8 cellular contexts compared by ENCODE assay signal in the genomic region with DNA sequence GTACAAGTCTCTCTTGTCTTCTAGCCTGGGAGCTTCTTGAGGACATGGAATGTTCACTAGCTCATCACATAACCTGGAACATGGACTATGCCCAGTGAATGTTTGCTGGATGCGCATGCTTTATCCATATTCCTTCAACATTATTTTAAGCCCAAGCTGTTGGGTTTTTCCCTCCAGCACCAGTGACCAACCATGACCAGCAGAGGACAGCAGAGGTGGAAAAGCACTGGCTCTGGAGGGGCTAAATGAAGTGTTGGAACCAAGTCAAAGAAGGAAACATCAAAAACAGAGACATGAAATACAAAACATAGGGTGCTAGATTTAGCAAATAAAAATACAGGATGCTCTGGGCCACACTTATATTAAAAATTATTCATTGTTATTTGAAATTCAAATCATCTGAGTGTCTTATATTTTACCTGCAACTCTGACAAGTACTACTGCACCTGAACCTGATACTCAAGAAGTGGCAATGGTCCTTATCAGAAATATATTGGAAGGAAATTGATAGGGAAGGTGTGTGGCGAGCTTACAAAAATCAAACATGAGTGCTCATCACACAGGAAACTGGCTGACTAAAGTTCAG. TPM values are rescaled to one million over a fixed set of nuclear protein-coding genes. Genes with fewer than 3 reads are reported as not detected.
A peak's percentile ranks its signal among the peaks of the same experiment; 100 is the strongest.
DNase-seq lines count a peak whose midpoint lies in the region; ATAC-seq, FAIRE-seq and TF ChIP-seq lines count a peak whose summit lies in the region.

No MANE protein-coding gene starts in this region.

- no peaks in the 10 kb centered on the region for H3K27me3 ChIP-seq in uterus

- no peaks in the 10 kb centered on the region for H3K9me3 ChIP-seq in kidney (ENCODE audit: control insufficient read depth in 1 of 2, low read length in 2 of 2)
- no peaks in the 10 kb centered on the region for H3K9me3 ChIP-seq in uterus

- no peak for TF ChIP-seq POLR2A in NB4 (IDR thresholded peaks at IDR 0.05; ENCODE audit: extremely low read depth, insufficient read length)
- no peak for TF ChIP-seq POLR2A in uterus (IDR thresholded peaks at IDR 0.05)

- H3K36me3 ChIP-seq in kidney (ENCODE audit: control insufficient read depth in 1 of 2, insufficient read depth in 2 of 2, low read length in 2 of 2) (no peaks in the 10 kb centered on the region), uterus (no peaks in the 10 kb centered on the region)

- ATAC-seq in HG03342 (IDR thresholded peaks at IDR 0.05; ENCODE audit: unreplicated experiment): no peak

- TF ChIP-seq CTCF in NB4 (IDR thresholded peaks at IDR 0.05; ENCODE audit: low read depth, low read length) (peak; percentile 74), kidney (IDR thresholded peaks at IDR 0.05; ENCODE audit: borderline replicate concordance, extremely low read depth, insufficient read depth) (peak; percentile 63), uterus (IDR thresholded peaks at IDR 0.05) (peak in 1 of 4 experiments; percentile 11)

- no peak overlapping the region for H3K27ac ChIP-seq in kidney (ENCODE audit: low read depth in 2 of 2, low read length in 2 of 2)
- no peak overlapping the region for H3K27ac ChIP-seq in uterus

- H3K9ac ChIP-seq in kidney (ENCODE audit: low read length in 2 of 2): no peak overlapping the region

- H3K4me1 ChIP-seq in kidney (ENCODE audit: control insufficient read depth in 1 of 2, insufficient read depth in 1 of 2, low read depth in 1 of 2, low read length in 2 of 2) (no peaks in the 10 kb centered on the region), uterus (no peaks in the 10 kb centered on the region)

- DNase-seq in activated gamma-delta T cell treated with Interleukin-2 at 50 U/mL for 16 hours (peak; percentile 59), activated gamma-delta T cell (lab: John Stamatoyannopoulos, UW) (no peak), NB4 (ENCODE audit: low read depth) (peak; percentile 64), kidney (no peak), C1 segment of cervical spinal cord (lab: John Stamatoyannopoulos, UW) (no peak), uterus (no peak)
- peak; percentile 39 for DNase-seq in activated naive CD4-positive, alpha-beta T cell treated with Interleukin-2 at 50 U/mL for 16 hours

- intact Hi-C loops in kidney (cut with DNase I) (no loop called here), uterus (cut with DNase I; ENCODE audit: low total_unique reads) (no loop called here)

- no peak overlapping the region for H3K4me3 ChIP-seq in NB4 (ENCODE audit: low read depth, low read length)
- H3K4me3 ChIP-seq in kidney (ENCODE audit: low read length in 2 of 2): no peak overlapping the region
- no peak overlapping the region for H3K4me3 ChIP-seq in uterus

- FAIRE-seq in kidney (lab: Jason Lieb, UNC): no peak

RNA-seq across cellular contexts. Expression of a gene that starts 23.1 kb away (rescaled TPM):
- total RNA-seq in kidney: 7.3 TPM
- polyA plus RNA-seq in kidney (ENCODE audit: insufficient read depth, low read depth, low replicate concordance): 0.41 TPM
- 10 to 100 TPM in 1 of 4 donors, 1 to 10 TPM in 2, under 1 TPM in 1; 0.77 to 12.4 (median 6.1) TPM for total RNA-seq in uterus

Comparison
In these comparisons a context has a peak if more than half of its experiments do, and no peak if none do; other contexts are left out.
1. DNase-seq: peak in activated gamma-delta T cell treated with Interleukin-2 at 50 U/mL for 16 hours (single experiment), NB4 (single experiment) and activated naive CD4-positive, alpha-beta T cell treated with Interleukin-2 at 50 U/mL for 16 hours (single experiment); none in activated gamma-delta T cell (single experiment), kidney (single experiment), C1 segment of cervical spinal cord (0 of 14) and uterus (0 of 2).